Comparison of ENCODE assay signal across 2 cellular contexts in genomic region chrX:13044441-13044840, GRCh38.
A peak's percentile ranks its signal among the peaks of the same experiment; 100 is the strongest.
TF ChIP-seq lines count a peak whose summit lies in the region.

Gene FAM9C, minus strand, starts transcription at chrX:13044620. Its CDS starts 831 bp downstream, at chrX:13043789.

TF ChIP-seq in IMR-90, 13 proteins besides CTCF, POLR2A, EP300 and RAD21:
- TF ChIP-seq USF2 (IDR thresholded peaks at IDR 0.05; ENCODE audit: low read depth, low read length) (no peak), FOS (IDR thresholded peaks at IDR 0.05; ENCODE audit: low read depth, low read length) (no peak), NFE2L2 (IDR thresholded peaks at IDR 0.05; ENCODE audit: low read depth, low read length) (no peak), MXI1 (IDR thresholded peaks at IDR 0.05; ENCODE audit: borderline replicate concordance, low read depth, low read length) (no peak), MAFK (IDR thresholded peaks at IDR 0.05; ENCODE audit: low read depth, low read length) (no peak), CHD1 (IDR thresholded peaks at IDR 0.05; ENCODE audit: low read depth, low read length) (no peak), ELK1 (IDR thresholded peaks at IDR 0.05; ENCODE audit: borderline replicate concordance, low read depth, low read length) (no peak), MAZ (IDR thresholded peaks at IDR 0.05; ENCODE audit: borderline replicate concordance, low read depth, low read length) (no peak), SMC3 (IDR thresholded peaks at IDR 0.05; ENCODE audit: low read depth, low read length) (no peak), BHLHE40 (IDR thresholded peaks at IDR 0.05; ENCODE audit: low read depth, low read length) (no peak), RFX5 (IDR thresholded peaks at IDR 0.05; ENCODE audit: low read depth, low read length) (no peak), RCOR1 (IDR thresholded peaks at IDR 0.05; ENCODE audit: insufficient replicate concordance, low read length) (no peak), CEBPB (IDR thresholded peaks at IDR 0.05; ENCODE audit: low read depth, low read length) (no peak)

TF ChIP-seq in K562, 482 proteins besides CTCF, POLR2A, EP300 and RAD21:
- TF ChIP-seq NR3C1 (CRISPR knock-in tag; IDR thresholded peaks at IDR 0.05) (no peak), SRSF1 (IDR thresholded peaks at IDR 0.05; ENCODE audit: low read depth, low read length) (no peak), UBTF (IDR thresholded peaks at IDR 0.05; ENCODE audit: borderline replicate concordance in 1 of 2, low read depth in 2 of 2, low read length in 2 of 2) (no peak), TAF15 (IDR thresholded peaks at IDR 0.05; ENCODE audit: low read depth, low read length) (no peak), ZBTB33 (CRISPR knock-in tag; IDR thresholded peaks at IDR 0.05) (0 out of 2 replicates have a peak, but pooled peaks have one; percentile 20)
